Comparison of ENCODE assay signal across 18 cellular contexts in genomic region chr2:134379722-134380121, GRCh38.
"Had no signal": no experiment of that assay in that cellular context is flagged by ENCODE, and none has a peak within 500 bp of the region (broad histone marks: within the 10 kb centered on the region; RNA-seq: fewer than 3 reads in every experiment).

No MANE protein-coding gene starts in this region.

- H3K9ac ChIP-seq: neural progenitor cell had no signal

- DNase-seq: activated CD4-positive, alpha-beta T cell treated with anti-CD3 and anti-CD28 coated beads, Interleukin-2, amount 10 ng/mL, durations not matched to agents 7 days and 5 days; activated CD4-positive, CD25-positive, alpha-beta regulatory T cell treated with anti-CD3 and anti-CD28 coated beads, Interleukin-2, amount 50 U/mL, for 72 hours; activated T-cell treated with anti-CD3 and anti-CD28 coated beads, Interleukin-2, amount 50 U/mL, for 1 hour; cerebellar nuclear complex; kidney; naive thymus-derived CD8-positive, alpha-beta T cell; posterior cingulate gyrus; stimulated activated CD4-positive, alpha-beta T cell treated with anti-CD3 and anti-CD28 coated beads, Interleukin-12 subunit alpha, Interleukin-12 subunit beta, amount 100 ng/mL, for 4 hours; stimulated activated CD4-positive, alpha-beta T cell treated with anti-CD3 and anti-CD28 coated beads, Interleukin-4, amount 100 ng/mL, for 4 hours; SW 1271 had no signal

- H3K27me3 ChIP-seq: adrenal gland, neural progenitor cell had no signal

- H3K4me2 ChIP-seq: neural progenitor cell had no signal

- H3K9me3 ChIP-seq: adrenal gland had no signal

- H3K27ac ChIP-seq: adrenal gland, coronary artery, neural progenitor cell, SK-N-MC, VCaP had no signal

- H3K36me3 ChIP-seq: adrenal gland, neural progenitor cell had no signal

- H3K4me3 ChIP-seq: adrenal gland, coronary artery, neural progenitor cell, SK-N-MC had no signal

- ATAC-seq: activated naive CD4-positive, alpha-beta T cell treated with anti-CD3 and anti-CD28 coated beads, Interleukin-2, amount 50 U/mL, for 72 hours; left lobe of liver; naive thymus-derived CD8-positive, alpha-beta T cell had no signal

- H2AFZ ChIP-seq: neural progenitor cell had no signal

- H3K4me1 ChIP-seq: neural progenitor cell had no signal

- FAIRE-seq: astrocyte, kidney had no signal
